1 cellular context compared by ENCODE assay signal in genomic region chr6:138555294-138555988, GRCh38.
TF ChIP-seq lines count a peak whose summit lies in the region.

No MANE protein-coding gene starts in this region.

TF ChIP-seq in H1, 55 proteins besides CTCF, POLR2A, EP300 and RAD21 (continued from another document):
- TF ChIP-seq, protein P1, sequence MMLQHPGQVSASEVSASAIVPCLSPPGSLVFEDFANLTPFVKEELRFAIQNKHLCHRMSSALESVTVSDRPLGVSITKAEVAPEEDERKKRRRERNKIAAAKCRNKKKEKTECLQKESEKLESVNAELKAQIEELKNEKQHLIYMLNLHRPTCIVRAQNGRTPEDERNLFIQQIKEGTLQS (IDR thresholded peaks at IDR 0.05; ENCODE audit: insufficient read depth, low read depth, low read length): no peak
- TF ChIP-seq CTBP2 (IDR thresholded peaks at IDR 0.05; ENCODE audit: borderline replicate concordance, insufficient read depth, insufficient read length, low read length) (no peak), PHF8 (conservative IDR thresholded peaks at IDR 0.05; ENCODE audit: low read depth, low read length) (no peak), SIX5 (IDR thresholded peaks at IDR 0.05; ENCODE audit: low read depth, low read length) (no peak), CEBPB (IDR thresholded peaks at IDR 0.05; ENCODE audit: low read depth, low read length) (no peak), TAF7 (optimal IDR thresholded peaks at IDR 0.05; ENCODE audit: borderline replicate concordance, low read depth, low read length) (no peak), CHD7 (IDR thresholded peaks at IDR 0.05; ENCODE audit: insufficient replicate concordance, low read length) (peak; percentile 66), SP4 (IDR thresholded peaks at IDR 0.05; ENCODE audit: low read length) (no peak), BACH1 (IDR thresholded peaks at IDR 0.05; ENCODE audit: low read length) (no peak), SAP30 (IDR thresholded peaks at IDR 0.05; ENCODE audit: insufficient read depth, insufficient replicate concordance, low read length) (no peak), JUN (IDR thresholded peaks at IDR 0.05; ENCODE audit: low read depth, low read length) (no peak), POU5F1 (IDR thresholded peaks at IDR 0.05; ENCODE audit: low read depth, low read length) (no peak)
- TF ChIP-seq, protein P2, sequence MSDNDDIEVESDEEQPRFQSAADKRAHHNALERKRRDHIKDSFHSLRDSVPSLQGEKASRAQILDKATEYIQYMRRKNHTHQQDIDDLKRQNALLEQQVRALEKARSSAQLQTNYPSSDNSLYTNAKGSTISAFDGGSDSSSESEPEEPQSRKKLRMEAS (IDR thresholded peaks at IDR 0.05): no peak
